Comparison of ENCODE assay signal across 11 cellular contexts in genomic region chr17:20225162-20226115, GRCh38.
A peak's percentile ranks its signal among the peaks of the same experiment; 100 is the strongest.
DNase-seq lines count a peak whose midpoint lies in the region; ATAC-seq and TF ChIP-seq lines count a peak whose summit lies in the region.
"Had no signal": no experiment of that assay in that cellular context is flagged by ENCODE, and none has a peak within 500 bp of the region (broad histone marks: within the 10 kb centered on the region; RNA-seq: fewer than 3 reads in every experiment).

No MANE protein-coding gene starts in this region.

- TF ChIP-seq CTCF in MCF 10A (IDR thresholded peaks at IDR 0.05; ENCODE audit: unreplicated experiment) = no peak
- TF ChIP-seq CTCF in breast epithelium (IDR thresholded peaks at IDR 0.05) = no peak
- TF ChIP-seq CTCF in ascending aorta (IDR thresholded peaks at IDR 0.05) = no peak
- TF ChIP-seq CTCF in GM20000 (IDR thresholded peaks at IDR 0.05; ENCODE audit: extremely low read depth, missing control alignments) = no peak

- H3K27me3 ChIP-seq in breast epithelium (no peaks in the 10 kb centered on the region), ascending aorta (no peaks in the 10 kb centered on the region), iPS-20b (ENCODE audit: insufficient read depth, low read length) (no peaks in the 10 kb centered on the region)

- TF ChIP-seq POLR2A in breast epithelium (IDR thresholded peaks at IDR 0.05) = no peak

- H3K27ac ChIP-seq in breast epithelium (no peak overlapping the region), ascending aorta (peak overlapping the region; percentile 6 to 73), iPS-20b (ENCODE audit: low read length) (no peak overlapping the region)

- H3K27me3 Mint-ChIP-seq in MCF 10A (ENCODE audit: insufficient read depth, unreplicated experiment) = no peaks in the 10 kb centered on the region
- H3K27me3 Mint-ChIP-seq in activated naive CD8-positive, alpha-beta T cell treated with anti-CD3 and anti-CD28 coated beads, Interleukin-2, amount 50 U/mL, for 24 hours = no peaks in the 10 kb centered on the region
- H3K27me3 Mint-ChIP-seq: activated naive CD8-positive, alpha-beta T cell had no signal

- CTCF ChIA-PET in MCF 10A (lab: Yijun Ruan, JAX) = interaction anchor here (0.6 to 6.6 kb wide), 12 partner anchors 10 to 576 kb away, joined by 3 to 56 read pairs (median 6); no protein-coding TSS in a partner anchor

- ATAC-seq in activated naive CD8-positive, alpha-beta T cell treated with anti-CD3 and anti-CD28 coated beads, Interleukin-2, amount 50 U/mL, for 24 hours = no peak

- no peaks in the 10 kb centered on the region for H3K9me3 ChIP-seq in breast epithelium
- H3K9me3 ChIP-seq in ascending aorta = no peaks in the 10 kb centered on the region
- no peaks in the 10 kb centered on the region for H3K9me3 ChIP-seq in iPS-20b (ENCODE audit: insufficient read depth, low read depth, low read length)

- H3K4me1 ChIP-seq in breast epithelium (no peaks in the 10 kb centered on the region), ascending aorta (peaks cover 7 to 34% of the 10 kb centered on the region in 2 donors), iPS-20b (ENCODE audit: insufficient read depth, low read length) (peaks cover 21% of the 10 kb centered on the region)

- DNase-seq in MCF 10A (ENCODE audit: unreplicated experiment) (peak; percentile 13), breast epithelium (ENCODE audit: low spot score in 2 of 2) (no peak), ascending aorta (ENCODE audit: low spot score in 2 of 2) (no peak), GM20000 (ENCODE audit: low spot score) (no peak), T-helper 9 cell (no peak)
- DNase-seq in activated CD4-positive, CD25-positive, alpha-beta regulatory T cell treated with anti-CD3 and anti-CD28 coated beads, Interleukin-2, amount 50 U/mL, for 72 hours = no peak
- no peak for DNase-seq in activated naive CD8-positive, alpha-beta T cell treated with anti-CD3 and anti-CD28 coated beads, Interleukin-2, amount 50 U/mL, for 24 hours
- DNase-seq: activated CD4-positive, alpha-beta memory T cell treated with anti-CD3 and anti-CD28 coated beads, Interleukin-2, amount 10 ng/mL, durations not matched to agents 7 days and 5 days had no signal

- no peaks in the 10 kb centered on the region for H3K9me3 Mint-ChIP-seq in MCF 10A (ENCODE audit: unreplicated experiment)
- H3K9me3 Mint-ChIP-seq in activated naive CD8-positive, alpha-beta T cell treated with anti-CD3 and anti-CD28 coated beads, Interleukin-2, amount 50 U/mL, for 24 hours = no peaks in the 10 kb centered on the region
- H3K9me3 Mint-ChIP-seq: activated CD4-positive, alpha-beta memory T cell treated with anti-CD3 and anti-CD28 coated beads, Interleukin-2, amount 10 ng/mL, durations not matched to agents 7 days and 5 days; neural crest cell had no signal

- intact Hi-C loops in MCF 10A (cut with micrococcal nuclease) (loop anchor here (1.0 to 5.0 kb wide), 4 partner anchors 68 to 233 kb away; no protein-coding TSS in a partner anchor), breast epithelium (cut with DNase I; ENCODE audit: low total_unique reads) (no loop called here), ascending aorta (cut with DNase I) (loop anchor here (1.0 to 10.0 kb wide), 2 partner anchors 104 to 231 kb away; no protein-coding TSS in a partner anchor)

- H3K36me3 Mint-ChIP-seq in MCF 10A (ENCODE audit: insufficient read depth, unreplicated experiment) = peaks cover 28% of the 10 kb centered on the region
- H3K36me3 Mint-ChIP-seq in activated naive CD8-positive, alpha-beta T cell treated with anti-CD3 and anti-CD28 coated beads, Interleukin-2, amount 50 U/mL, for 24 hours (ENCODE audit: low read depth) = no peaks in the 10 kb centered on the region
- H3K36me3 Mint-ChIP-seq: activated naive CD8-positive, alpha-beta T cell had no signal

- peaks cover 46% of the 10 kb centered on the region for H3K4me1 Mint-ChIP-seq in MCF 10A (ENCODE audit: insufficient read depth, unreplicated experiment)
- H3K4me1 Mint-ChIP-seq in activated naive CD8-positive, alpha-beta T cell treated with anti-CD3 and anti-CD28 coated beads, Interleukin-2, amount 50 U/mL, for 24 hours = peaks cover 6% of the 10 kb centered on the region

- no peaks in the 10 kb centered on the region for H3K36me3 ChIP-seq in breast epithelium
- no peaks in the 10 kb centered on the region for H3K36me3 ChIP-seq in ascending aorta
- peaks cover 32% of the 10 kb centered on the region for H3K36me3 ChIP-seq in iPS-20b (ENCODE audit: insufficient read depth, low read depth, low read length)

- BruUV-seq in MCF 10A (replicated peaks; lab: Mats Ljungman, UMichigan) = no TSS peak

- H3K27ac Mint-ChIP-seq in MCF 10A (ENCODE audit: low read depth, unreplicated experiment) = peak overlapping the region; percentile 16
- no peak overlapping the region for H3K27ac Mint-ChIP-seq in activated naive CD8-positive, alpha-beta T cell treated with anti-CD3 and anti-CD28 coated beads, Interleukin-2, amount 50 U/mL, for 24 hours
- H3K27ac Mint-ChIP-seq: activated CD4-positive, alpha-beta memory T cell treated with anti-CD3 and anti-CD28 coated beads, Interleukin-2, amount 10 ng/mL, durations not matched to agents 7 days and 5 days; activated naive CD8-positive, alpha-beta T cell had no signal

- POLR2A ChIA-PET in MCF 10A (lab: Yijun Ruan, JAX) = interaction anchor here (0.6 to 1.3 kb wide), 3 partner anchors 9 to 70 kb away, joined by 3 to 4 read pairs (median 3); no protein-coding TSS in a partner anchor

- no peak overlapping the region for H3K4me3 Mint-ChIP-seq in MCF 10A (ENCODE audit: unreplicated experiment)
- H3K4me3 Mint-ChIP-seq in activated naive CD8-positive, alpha-beta T cell treated with anti-CD3 and anti-CD28 coated beads, Interleukin-2, amount 50 U/mL, for 24 hours = no peak overlapping the region
- H3K4me3 Mint-ChIP-seq: activated CD4-positive, alpha-beta memory T cell treated with anti-CD3 and anti-CD28 coated beads, Interleukin-2, amount 10 ng/mL, durations not matched to agents 7 days and 5 days; activated naive CD8-positive, alpha-beta T cell; neural crest cell had no signal

- H3K9ac ChIP-seq in iPS-20b (ENCODE audit: low read depth, low read length) = peak overlapping the region; percentile 1; the same call in 1 of the 2 replicates

- H3K4me3 ChIP-seq in breast epithelium (no peak overlapping the region), ascending aorta (no peak overlapping the region), iPS-20b (ENCODE audit: low read length) (no peak overlapping the region)

Comparison
In these comparisons a context has a peak if more than half of its experiments do, and no peak if none do; other contexts are left out.
1. H3K27ac ChIP-seq: peak in ascending aorta (2 of 2); none in breast epithelium (0 of 2) and iPS-20b (single experiment).